Comparison of ENCODE assay signal across 1 cellular context in genomic region chr12:14769837-14770494, GRCh38.
TF ChIP-seq lines count a peak whose summit lies in the region.

No MANE protein-coding gene starts in this region.

TF ChIP-seq in HepG2, 621 proteins besides CTCF, POLR2A, EP300 and RAD21 (continued from another document and continues in another):
- no peak; the same call in 1 of the 2 replicates for TF ChIP-seq HNF1A (IDR thresholded peaks at IDR 0.05; ENCODE audit: low read depth)
- TF ChIP-seq HNF1A (CRISPR knock-in tag; IDR thresholded peaks at IDR 0.05; ENCODE audit: borderline replicate concordance): 0 out of 2 replicates have a peak, but pooled peaks have one; percentile 12
- TF ChIP-seq KLF16 (CRISPR knock-in tag; IDR thresholded peaks at IDR 0.05): no peak; a peak in 1 of 4 replicates
- TF ChIP-seq ZNF234 (CRISPR knock-in tag; conservative IDR thresholded peaks at IDR 0.05): 0 out of 2 replicates have a peak, but pooled peaks have one; percentile 75
- TF ChIP-seq NR2C2 (CRISPR knock-in tag; IDR thresholded peaks at IDR 0.05; ENCODE audit: borderline replicate concordance): peak; percentile 23; the same call in 1 of the 2 replicates
- TF ChIP-seq SIN3A (IDR thresholded peaks at IDR 0.05; ENCODE audit: borderline replicate concordance, low read depth, low read length): peak; percentile 12; the same call in 1 of the 2 replicates
- TF ChIP-seq ZFP1 (CRISPR knock-in tag; IDR thresholded peaks at IDR 0.05): no peak
- TF ChIP-seq, protein P1, sequence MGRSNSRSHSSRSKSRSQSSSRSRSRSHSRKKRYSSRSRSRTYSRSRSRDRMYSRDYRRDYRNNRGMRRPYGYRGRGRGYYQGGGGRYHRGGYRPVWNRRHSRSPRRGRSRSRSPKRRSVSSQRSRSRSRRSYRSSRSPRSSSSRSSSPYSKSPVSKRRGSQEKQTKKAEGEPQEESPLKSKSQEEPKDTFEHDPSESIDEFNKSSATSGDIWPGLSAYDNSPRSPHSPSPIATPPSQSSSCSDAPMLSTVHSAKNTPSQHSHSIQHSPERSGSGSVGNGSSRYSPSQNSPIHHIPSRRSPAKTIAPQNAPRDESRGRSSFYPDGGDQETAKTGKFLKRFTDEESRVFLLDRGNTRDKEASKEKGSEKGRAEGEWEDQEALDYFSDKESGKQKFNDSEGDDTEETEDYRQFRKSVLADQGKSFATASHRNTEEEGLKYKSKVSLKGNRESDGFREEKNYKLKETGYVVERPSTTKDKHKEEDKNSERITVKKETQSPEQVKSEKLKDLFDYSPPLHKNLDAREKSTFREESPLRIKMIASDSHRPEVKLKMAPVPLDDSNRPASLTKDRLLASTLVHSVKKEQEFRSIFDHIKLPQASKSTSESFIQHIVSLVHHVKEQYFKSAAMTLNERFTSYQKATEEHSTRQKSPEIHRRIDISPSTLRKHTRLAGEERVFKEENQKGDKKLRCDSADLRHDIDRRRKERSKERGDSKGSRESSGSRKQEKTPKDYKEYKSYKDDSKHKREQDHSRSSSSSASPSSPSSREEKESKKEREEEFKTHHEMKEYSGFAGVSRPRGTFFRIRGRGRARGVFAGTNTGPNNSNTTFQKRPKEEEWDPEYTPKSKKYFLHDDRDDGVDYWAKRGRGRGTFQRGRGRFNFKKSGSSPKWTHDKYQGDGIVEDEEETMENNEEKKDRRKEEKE (IDR thresholded peaks at IDR 0.05): no peak
- no peak; the same call in 1 of the 2 replicates for TF ChIP-seq ZNF589 (CRISPR knock-in tag; conservative IDR thresholded peaks at IDR 0.05)
- peak; percentile 25; the same call in 1 of the 2 replicates for TF ChIP-seq NFKB2 (CRISPR knock-in tag; IDR thresholded peaks at IDR 0.05; ENCODE audit: borderline replicate concordance)
- no peak for TF ChIP-seq RARA (CRISPR knock-in tag; IDR thresholded peaks at IDR 0.05)
- peak; percentile 50; the same call in 1 of the 2 replicates for TF ChIP-seq AHR (CRISPR knock-in tag; IDR thresholded peaks at IDR 0.05)
- no peak for TF ChIP-seq TRIM22 (IDR thresholded peaks at IDR 0.05)
- TF ChIP-seq SPEN (CRISPR knock-in tag; IDR thresholded peaks at IDR 0.05; ENCODE audit: low read depth): peak; percentile 47; the same call in 1 of the 2 replicates
- 0 out of 2 replicates have a peak, but pooled peaks have one; percentile 51 for TF ChIP-seq TMF1 (CRISPR knock-in tag; IDR thresholded peaks at IDR 0.05; ENCODE audit: low read depth)
- no peak; the same call in 1 of the 2 replicates for TF ChIP-seq ZNF354B (CRISPR knock-in tag; IDR thresholded peaks at IDR 0.05)
- 0 out of 2 replicates have a peak, but pooled peaks have one; percentile 26 for TF ChIP-seq ARID3A (IDR thresholded peaks at IDR 0.05; ENCODE audit: low read depth, low read length)
- no peak for TF ChIP-seq HOXA7 (CRISPR knock-in tag; IDR thresholded peaks at IDR 0.05)
- TF ChIP-seq, protein P2, sequence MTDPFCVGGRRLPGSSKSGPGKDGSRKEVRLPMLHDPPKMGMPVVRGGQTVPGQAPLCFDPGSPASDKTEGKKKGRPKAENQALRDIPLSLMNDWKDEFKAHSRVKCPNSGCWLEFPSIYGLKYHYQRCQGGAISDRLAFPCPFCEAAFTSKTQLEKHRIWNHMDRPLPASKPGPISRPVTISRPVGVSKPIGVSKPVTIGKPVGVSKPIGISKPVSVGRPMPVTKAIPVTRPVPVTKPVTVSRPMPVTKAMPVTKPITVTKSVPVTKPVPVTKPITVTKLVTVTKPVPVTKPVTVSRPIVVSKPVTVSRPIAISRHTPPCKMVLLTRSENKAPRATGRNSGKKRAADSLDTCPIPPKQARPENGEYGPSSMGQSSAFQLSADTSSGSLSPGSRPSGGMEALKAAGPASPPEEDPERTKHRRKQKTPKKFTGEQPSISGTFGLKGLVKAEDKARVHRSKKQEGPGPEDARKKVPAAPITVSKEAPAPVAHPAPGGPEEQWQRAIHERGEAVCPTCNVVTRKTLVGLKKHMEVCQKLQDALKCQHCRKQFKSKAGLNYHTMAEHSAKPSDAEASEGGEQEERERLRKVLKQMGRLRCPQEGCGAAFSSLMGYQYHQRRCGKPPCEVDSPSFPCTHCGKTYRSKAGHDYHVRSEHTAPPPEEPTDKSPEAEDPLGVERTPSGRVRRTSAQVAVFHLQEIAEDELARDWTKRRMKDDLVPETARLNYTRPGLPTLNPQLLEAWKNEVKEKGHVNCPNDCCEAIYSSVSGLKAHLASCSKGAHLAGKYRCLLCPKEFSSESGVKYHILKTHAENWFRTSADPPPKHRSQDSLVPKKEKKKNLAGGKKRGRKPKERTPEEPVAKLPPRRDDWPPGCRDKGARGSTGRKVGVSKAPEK (CRISPR knock-in tag; IDR thresholded peaks at IDR 0.05; ENCODE audit: borderline replicate concordance): no peak; the same call in none of the 2 replicates
- no peak for TF ChIP-seq ZNF878 (CRISPR knock-in tag; IDR thresholded peaks at IDR 0.05)
- TF ChIP-seq PRMT3 (CRISPR knock-in tag; IDR thresholded peaks at IDR 0.05; ENCODE audit: borderline replicate concordance, low read depth): no peak
- TF ChIP-seq MATR3 (CRISPR knock-in tag; IDR thresholded peaks at IDR 0.05): no peak
- TF ChIP-seq SALL2 (CRISPR knock-in tag; IDR thresholded peaks at IDR 0.05): no peak
- TF ChIP-seq KLF6 (CRISPR knock-in tag; IDR thresholded peaks at IDR 0.05): no peak
- no peak for TF ChIP-seq NCOR1 (IDR thresholded peaks at IDR 0.05; ENCODE audit: borderline replicate concordance, low read length)
- TF ChIP-seq HOXA5 (CRISPR knock-in tag; IDR thresholded peaks at IDR 0.05): no peak
- TF ChIP-seq MTERF4 (CRISPR knock-in tag; IDR thresholded peaks at IDR 0.05): 0 out of 2 replicates have a peak, but pooled peaks have one; percentile 21
- TF ChIP-seq, protein P3, sequence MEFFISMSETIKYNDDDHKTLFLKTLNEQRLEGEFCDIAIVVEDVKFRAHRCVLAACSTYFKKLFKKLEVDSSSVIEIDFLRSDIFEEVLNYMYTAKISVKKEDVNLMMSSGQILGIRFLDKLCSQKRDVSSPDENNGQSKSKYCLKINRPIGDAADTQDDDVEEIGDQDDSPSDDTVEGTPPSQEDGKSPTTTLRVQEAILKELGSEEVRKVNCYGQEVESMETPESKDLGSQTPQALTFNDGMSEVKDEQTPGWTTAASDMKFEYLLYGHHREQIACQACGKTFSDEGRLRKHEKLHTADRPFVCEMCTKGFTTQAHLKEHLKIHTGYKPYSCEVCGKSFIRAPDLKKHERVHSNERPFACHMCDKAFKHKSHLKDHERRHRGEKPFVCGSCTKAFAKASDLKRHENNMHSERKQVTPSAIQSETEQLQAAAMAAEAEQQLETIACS (CRISPR knock-in tag; IDR thresholded peaks at IDR 0.05): peak; percentile 22; the same call in 1 of the 2 replicates
- no peak; the same call in 1 of the 2 replicates for TF ChIP-seq ZNF44 (CRISPR knock-in tag; IDR thresholded peaks at IDR 0.05)
- TF ChIP-seq, protein P4, sequence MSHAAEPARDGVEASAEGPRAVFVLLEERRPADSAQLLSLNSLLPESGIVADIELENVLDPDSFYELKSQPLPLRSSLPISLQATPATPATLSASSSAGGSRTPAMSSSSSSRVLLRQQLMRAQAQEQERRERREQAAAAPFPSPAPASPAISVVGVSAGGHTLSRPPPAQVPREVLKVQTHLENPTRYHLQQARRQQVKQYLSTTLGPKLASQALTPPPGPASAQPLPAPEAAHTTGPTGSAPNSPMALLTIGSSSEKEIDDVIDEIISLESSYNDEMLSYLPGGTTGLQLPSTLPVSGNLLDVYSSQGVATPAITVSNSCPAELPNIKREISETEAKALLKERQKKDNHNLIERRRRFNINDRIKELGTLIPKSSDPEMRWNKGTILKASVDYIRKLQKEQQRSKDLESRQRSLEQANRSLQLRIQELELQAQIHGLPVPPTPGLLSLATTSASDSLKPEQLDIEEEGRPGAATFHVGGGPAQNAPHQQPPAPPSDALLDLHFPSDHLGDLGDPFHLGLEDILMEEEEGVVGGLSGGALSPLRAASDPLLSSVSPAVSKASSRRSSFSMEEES (CRISPR knock-in tag; IDR thresholded peaks at IDR 0.05): no peak
- no peak for TF ChIP-seq ZNF180 (CRISPR knock-in tag; IDR thresholded peaks at IDR 0.05; ENCODE audit: borderline replicate concordance, low read depth)
- TF ChIP-seq AKAP8 (CRISPR knock-in tag; IDR thresholded peaks at IDR 0.05): peak; percentile 51
- TF ChIP-seq ZNF160 (CRISPR knock-in tag; IDR thresholded peaks at IDR 0.05): peak; percentile 61; the same call in 1 of the 2 replicates
- peak; percentile 49; the same call in 1 of the 2 replicates for TF ChIP-seq ELF1 (CRISPR knock-in tag; IDR thresholded peaks at IDR 0.05)
- no peak for TF ChIP-seq FOXA1 (IDR thresholded peaks at IDR 0.05)
- TF ChIP-seq FOXA1 (CRISPR knock-in tag; IDR thresholded peaks at IDR 0.05): no peak
- TF ChIP-seq FOXJ3 (CRISPR knock-in tag; IDR thresholded peaks at IDR 0.05; ENCODE audit: borderline replicate concordance): no peak
- TF ChIP-seq SP2 (CRISPR knock-in tag; IDR thresholded peaks at IDR 0.05): peak; percentile 58
- no peak for TF ChIP-seq ZBTB26 (CRISPR knock-in tag; IDR thresholded peaks at IDR 0.05; ENCODE audit: borderline replicate concordance)
- no peak for TF ChIP-seq RFX3 (CRISPR knock-in tag; IDR thresholded peaks at IDR 0.05)
- no peak for TF ChIP-seq ZKSCAN1 (IDR thresholded peaks at IDR 0.05; ENCODE audit: low read length)
- no peak for TF ChIP-seq RORA (CRISPR knock-in tag; IDR thresholded peaks at IDR 0.05)
- no peak for TF ChIP-seq ZNF34 (CRISPR knock-in tag; IDR thresholded peaks at IDR 0.05; ENCODE audit: borderline replicate concordance)
- TF ChIP-seq ZNF546 (CRISPR knock-in tag; conservative IDR thresholded peaks at IDR 0.05): no peak; the same call in 1 of the 2 replicates
- TF ChIP-seq ZNF331 (CRISPR knock-in tag; IDR thresholded peaks at IDR 0.05): 0 out of 2 replicates have a peak, but pooled peaks have one; percentile 8
- TF ChIP-seq HCFC1 (IDR thresholded peaks at IDR 0.05; ENCODE audit: low read depth, low read length): no peak
- TF ChIP-seq ZNF660 (CRISPR knock-in tag; IDR thresholded peaks at IDR 0.05; ENCODE audit: borderline replicate concordance, low read depth): no peak
- TF ChIP-seq ZNF235 (CRISPR knock-in tag; IDR thresholded peaks at IDR 0.05; ENCODE audit: borderline replicate concordance): no peak
- TF ChIP-seq NFIC (IDR thresholded peaks at IDR 0.05; ENCODE audit: low read length): no peak
